10 cellular contexts compared by ENCODE assay signal in the genomic region with DNA sequence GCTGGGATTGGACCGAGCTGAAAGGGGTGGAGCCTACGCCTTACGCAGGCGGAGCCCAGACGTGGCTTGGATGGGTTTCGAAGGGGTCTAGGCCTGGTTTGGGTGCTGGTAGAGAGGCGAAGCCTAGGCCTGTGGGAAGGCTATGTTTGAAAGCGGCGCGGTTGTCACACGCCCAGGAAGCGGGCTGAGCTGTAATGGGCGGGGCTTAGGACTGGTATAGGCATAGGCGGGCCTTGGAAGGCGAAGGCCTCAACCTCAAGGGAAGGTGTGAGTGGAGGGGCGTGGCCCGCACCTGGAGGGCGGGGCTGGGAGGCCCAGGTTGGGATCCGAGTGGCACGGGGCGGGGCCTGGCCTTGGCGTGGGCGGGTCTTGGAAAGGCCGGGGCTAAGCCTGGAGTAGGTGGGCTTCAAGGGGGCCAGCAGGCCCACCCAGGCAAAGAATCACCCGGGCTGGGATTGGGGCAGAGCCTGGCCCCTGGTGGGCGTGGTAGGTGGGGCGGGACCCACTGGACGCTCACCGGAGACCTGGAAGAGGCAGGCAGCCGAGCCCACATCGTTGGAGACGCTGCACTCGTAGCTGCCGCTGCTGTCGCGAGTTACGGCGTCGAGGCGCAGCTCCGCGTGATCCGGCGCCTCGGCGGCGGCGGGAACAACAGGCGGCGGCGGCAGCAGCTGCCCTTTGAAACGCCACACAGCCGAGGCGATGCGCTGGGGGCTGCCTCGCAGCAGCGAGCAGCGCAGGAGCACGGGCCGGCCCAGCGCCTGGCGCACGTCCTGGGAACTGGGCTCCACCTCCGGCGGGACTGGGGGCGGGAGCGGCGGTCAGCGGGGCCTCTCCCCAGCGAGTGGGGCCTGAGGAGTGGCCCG. TPM values are rescaled to one million over a fixed set of nuclear protein-coding genes. Genes with fewer than 3 reads are reported as not detected.
DNase-seq lines count a peak whose midpoint lies in the region; ATAC-seq and TF ChIP-seq lines count a peak whose summit lies in the region.
"Had no signal": no experiment of that assay in that cellular context is flagged by ENCODE, and none has a peak within 500 bp of the region (broad histone marks: within the 10 kb centered on the region; RNA-seq: fewer than 3 reads in every experiment).

No MANE protein-coding gene starts in this region.

- DNase-seq in NCI-H187 (lab: John Stamatoyannopoulos, UW) (peak; percentile 44 to 67), NCI-H187 treated with DMSO at 0.1 percent for 48 hours (lab: John Stamatoyannopoulos, UW) (no peak), NCI-H226 (no peak), Ammon's horn (ENCODE audit: low spot score) (no peak), PC-3 (no peak)
- peak; percentile 49 for DNase-seq in activated naive CD4-positive, alpha-beta T cell treated with anti-CD3 and anti-CD28 coated beads for 36 hours

- TF ChIP-seq CTCF in PC-3 (conservative IDR thresholded peaks at IDR 0.05; ENCODE audit: low read depth, low read length) = no peak

- no peaks in the 10 kb centered on the region for H3F3A ChIP-seq in PC-3 (ENCODE audit: low read length, unreplicated experiment)

- H3K4me3 Mint-ChIP-seq in activated naive CD4-positive, alpha-beta T cell treated with anti-CD3 and anti-CD28 coated beads for 36 hours = no peak overlapping the region
- no peak overlapping the region for H3K4me3 Mint-ChIP-seq in stimulated activated memory B cell treated with anti-CD40 and anti-IgM and Interleukin-4, amounts not matched to agents 10 μg/mL and 1 μg/mL and 100 μg/mL, for 72 hours

- peaks cover 7% of the 10 kb centered on the region; the same call in 1 of the 2 replicates for H3K4me1 ChIP-seq in PC-3 (ENCODE audit: insufficient read depth, low read length)
- H3K4me1 ChIP-seq: A549 had no signal

- H3K36me3 ChIP-seq in PC-3 (ENCODE audit: low read depth, low read length) = no peaks in the 10 kb centered on the region

- H3K9ac ChIP-seq in PC-3 (ENCODE audit: low read length) = no peak overlapping the region

- no peaks in the 10 kb centered on the region for H3K27me3 ChIP-seq in PC-3 (ENCODE audit: low read length)

- H3K4me3 ChIP-seq in iPS-18c (ENCODE audit: insufficient read depth, low read depth, low read length) = peak overlapping the region; percentile 47
- no peak overlapping the region for H3K4me3 ChIP-seq in PC-3 (ENCODE audit: low read length)
- H3K4me3 ChIP-seq: A549 had no signal

- intact Hi-C loops in activated naive CD4-positive, alpha-beta T cell treated with anti-CD3 and anti-CD28 coated beads for 36 hours (cut with micrococcal nuclease) = no loop called here
- intact Hi-C loops in PC-3 (cut with micrococcal nuclease) = no loop called here

- no peak overlapping the region for H3K27ac ChIP-seq in PC-3 (ENCODE audit: low read length)
- H3K27ac ChIP-seq: A549 had no signal

- H3K9me3 Mint-ChIP-seq in activated naive CD4-positive, alpha-beta T cell treated with anti-CD3 and anti-CD28 coated beads for 36 hours = peaks cover 1% of the 10 kb centered on the region
- peaks cover 2% of the 10 kb centered on the region for H3K9me3 Mint-ChIP-seq in stimulated activated memory B cell treated with anti-CD40 and anti-IgM and Interleukin-4, amounts not matched to agents 10 μg/mL and 1 μg/mL and 100 μg/mL, for 72 hours
- H3K9me3 Mint-ChIP-seq: IgD-negative memory B cell had no signal

- peak; percentile 54 for ATAC-seq in stimulated activated memory B cell treated with anti-CD40 and anti-IgM and Interleukin-4, amounts not matched to agents 10 μg/mL and 1 μg/mL and 100 μg/mL, for 72 hours
- no peak for ATAC-seq in PC-3

- no peaks in the 10 kb centered on the region for H3K79me2 ChIP-seq in PC-3 (ENCODE audit: low read length)

- no peaks in the 10 kb centered on the region for H3K36me3 Mint-ChIP-seq in activated naive CD4-positive, alpha-beta T cell treated with anti-CD3 and anti-CD28 coated beads for 36 hours (ENCODE audit: low read depth)
- peaks cover 62% of the 10 kb centered on the region for H3K36me3 Mint-ChIP-seq in stimulated activated memory B cell treated with anti-CD40 and anti-IgM and Interleukin-4, amounts not matched to agents 10 μg/mL and 1 μg/mL and 100 μg/mL, for 72 hours

- peaks cover 27% of the 10 kb centered on the region for H3K4me1 Mint-ChIP-seq in activated naive CD4-positive, alpha-beta T cell treated with anti-CD3 and anti-CD28 coated beads for 36 hours (ENCODE audit: low read depth)
- H3K4me1 Mint-ChIP-seq in stimulated activated memory B cell treated with anti-CD40 and anti-IgM and Interleukin-4, amounts not matched to agents 10 μg/mL and 1 μg/mL and 100 μg/mL, for 72 hours = peaks cover 31% of the 10 kb centered on the region

- H3K9me3 ChIP-seq in iPS-18c (ENCODE audit: control insufficient read depth, insufficient read depth, low read length) = peaks cover 3% of the 10 kb centered on the region
- no peaks in the 10 kb centered on the region for H3K9me3 ChIP-seq in PC-3 (ENCODE audit: low read length)
- H3K9me3 ChIP-seq: A549 had no signal

- no peaks in the 10 kb centered on the region for H3K9me2 ChIP-seq in PC-3 (replicated peaks; ENCODE audit: low read length)

- H3K27me3 Mint-ChIP-seq in activated naive CD4-positive, alpha-beta T cell treated with anti-CD3 and anti-CD28 coated beads for 36 hours (ENCODE audit: low read depth) = no peaks in the 10 kb centered on the region
- peaks cover 39% of the 10 kb centered on the region for H3K27me3 Mint-ChIP-seq in stimulated activated memory B cell treated with anti-CD40 and anti-IgM and Interleukin-4, amounts not matched to agents 10 μg/mL and 1 μg/mL and 100 μg/mL, for 72 hours

- no peak overlapping the region for H3K4me2 ChIP-seq in PC-3 (ENCODE audit: low read length)
- H3K4me2 ChIP-seq: A549 had no signal

- POLR2A ChIA-PET in PC-3 (lab: Charles Lee; ENCODE audit: unreplicated experiment) = no interaction called here

- H4K20me1 ChIP-seq in PC-3 (ENCODE audit: low read length) = no peaks in the 10 kb centered on the region

- CTCF ChIA-PET in activated naive CD4-positive, alpha-beta T cell treated with anti-CD3 and anti-CD28 coated beads for 36 hours (lab: Charles Lee) = no interaction called here
- CTCF ChIA-PET in PC-3 (lab: Charles Lee) = no interaction called here

- no peak overlapping the region for H3K27ac Mint-ChIP-seq in activated naive CD4-positive, alpha-beta T cell treated with anti-CD3 and anti-CD28 coated beads for 36 hours
- peak overlapping the region; percentile 25 for H3K27ac Mint-ChIP-seq in stimulated activated memory B cell treated with anti-CD40 and anti-IgM and Interleukin-4, amounts not matched to agents 10 μg/mL and 1 μg/mL and 100 μg/mL, for 72 hours

- BruUV-seq in PC-3 (replicated peaks; lab: Mats Ljungman, UMichigan) = no TSS peak

- no peak overlapping the region for H2AFZ ChIP-seq in PC-3 (ENCODE audit: low read length)

RNA-seq across cellular contexts. Expression of a gene that starts 49.0 kb away (rescaled TPM):
- total RNA-seq in activated naive CD4-positive, alpha-beta T cell treated with anti-CD3 and anti-CD28 coated beads for 36 hours = 1 to 10 TPM; 2.8 to 3.6 TPM
- 0.15 and 1.4 TPM in 2 replicates for total RNA-seq in PC-3 (2014; rRNA removed)

Comparison
In these comparisons a context has a peak if more than half of its experiments do, and no peak if none do; other contexts are left out.
1. DNase-seq: peak in NCI-H187 (2 of 2) and activated naive CD4-positive, alpha-beta T cell treated with anti-CD3 and anti-CD28 coated beads for 36 hours (single experiment); none in NCI-H187 treated with DMSO at 0.1 percent for 48 hours (single experiment), NCI-H226 (single experiment), Ammon's horn (single experiment) and PC-3 (single experiment).